1 cellular context compared by ENCODE assay signal in the genomic region with DNA sequence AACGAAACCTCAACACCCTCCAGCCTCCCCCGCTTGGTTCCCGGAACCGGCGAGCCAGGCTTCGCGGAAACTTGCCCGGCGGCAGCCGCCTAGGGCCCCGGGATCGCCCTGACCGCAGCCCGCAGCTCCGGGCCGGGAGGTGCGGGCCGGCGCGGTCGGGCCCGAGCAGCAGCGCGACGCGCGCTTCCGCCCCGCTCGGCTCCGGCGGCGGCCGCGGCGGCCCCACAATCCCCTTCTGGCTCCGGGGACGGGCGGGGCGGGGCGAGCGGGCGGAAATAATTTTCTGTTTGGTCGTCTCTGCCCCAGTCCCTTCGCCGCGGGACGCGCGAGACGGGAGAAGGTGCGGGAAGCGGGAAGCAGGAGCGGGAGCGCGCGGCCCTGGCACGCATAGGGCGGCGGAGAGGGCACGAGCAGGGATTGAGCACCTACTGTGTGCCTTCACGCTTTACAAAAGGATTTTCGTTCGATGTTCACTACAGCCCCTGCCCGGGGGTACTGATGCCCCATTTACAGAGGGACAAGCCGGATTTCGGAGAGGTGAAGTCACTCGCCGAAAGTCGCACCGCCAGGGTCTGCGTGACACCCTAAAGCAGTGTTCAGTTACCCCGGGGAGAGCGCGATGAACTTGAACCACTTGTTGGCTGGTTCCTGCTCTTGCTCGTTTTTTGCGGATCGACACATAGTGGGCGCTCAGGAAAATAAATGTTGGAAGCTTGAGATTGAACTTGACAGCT.
A peak's percentile ranks its signal among the peaks of the same experiment; 100 is the strongest.
TF ChIP-seq lines count a peak whose summit lies in the region.

No MANE protein-coding gene starts in this region.

TF ChIP-seq in HEK293, 187 proteins besides CTCF, POLR2A, EP300 and RAD21 (continued from another document):
- TF ChIP-seq, protein P1, sequence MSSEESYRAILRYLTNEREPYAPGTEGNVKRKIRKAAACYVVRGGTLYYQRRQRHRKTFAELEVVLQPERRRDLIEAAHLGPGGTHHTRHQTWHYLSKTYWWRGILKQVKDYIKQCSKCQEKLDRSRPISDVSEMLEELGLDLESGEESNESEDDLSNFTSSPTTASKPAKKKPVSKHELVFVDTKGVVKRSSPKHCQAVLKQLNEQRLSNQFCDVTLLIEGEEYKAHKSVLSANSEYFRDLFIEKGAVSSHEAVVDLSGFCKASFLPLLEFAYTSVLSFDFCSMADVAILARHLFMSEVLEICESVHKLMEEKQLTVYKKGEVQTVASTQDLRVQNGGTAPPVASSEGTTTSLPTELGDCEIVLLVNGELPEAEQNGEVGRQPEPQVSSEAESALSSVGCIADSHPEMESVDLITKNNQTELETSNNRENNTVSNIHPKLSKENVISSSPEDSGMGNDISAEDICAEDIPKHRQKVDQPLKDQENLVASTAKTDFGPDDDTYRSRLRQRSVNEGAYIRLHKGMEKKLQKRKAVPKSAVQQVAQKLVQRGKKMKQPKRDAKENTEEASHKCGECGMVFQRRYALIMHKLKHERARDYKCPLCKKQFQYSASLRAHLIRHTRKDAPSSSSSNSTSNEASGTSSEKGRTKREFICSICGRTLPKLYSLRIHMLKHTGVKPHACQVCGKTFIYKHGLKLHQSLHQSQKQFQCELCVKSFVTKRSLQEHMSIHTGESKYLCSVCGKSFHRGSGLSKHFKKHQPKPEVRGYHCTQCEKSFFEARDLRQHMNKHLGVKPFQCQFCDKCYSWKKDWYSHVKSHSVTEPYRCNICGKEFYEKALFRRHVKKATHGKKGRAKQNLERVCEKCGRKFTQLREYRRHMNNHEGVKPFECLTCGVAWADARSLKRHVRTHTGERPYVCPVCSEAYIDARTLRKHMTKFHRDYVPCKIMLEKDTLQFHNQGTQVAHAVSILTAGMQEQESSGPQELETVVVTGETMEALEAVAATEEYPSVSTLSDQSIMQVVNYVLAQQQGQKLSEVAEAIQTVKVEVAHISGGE (tag by site-specific recombination; conservative IDR thresholded peaks at IDR 0.05; ENCODE audit: low read depth): peak; percentile 72
- TF ChIP-seq ZNF404 (tag by site-specific recombination; IDR thresholded peaks at IDR 0.05) (no peak), ZNF658 (tag by site-specific recombination; IDR thresholded peaks at IDR 0.05) (no peak), ZXDB (tag by site-specific recombination; IDR thresholded peaks at IDR 0.05) (peak; percentile 78), ZFHX2 (tag by site-specific recombination; conservative IDR thresholded peaks at IDR 0.05) (no peak), ZNF10 (tag by site-specific recombination; IDR thresholded peaks at IDR 0.05) (peak; percentile 81), ZNF391 (tag by site-specific recombination; IDR thresholded peaks at IDR 0.05; ENCODE audit: borderline replicate concordance, low read depth) (peak; percentile 93; the same call in 1 of the 2 replicates), SCRT2 (tag by site-specific recombination; IDR thresholded peaks at IDR 0.05) (peak; percentile 96), ZBTB20 (tag by site-specific recombination; IDR thresholded peaks at IDR 0.05) (peak; percentile 93), ZNF311 (tag by site-specific recombination; IDR thresholded peaks at IDR 0.05; ENCODE audit: borderline replicate concordance) (no peak), ZNF600 (tag by site-specific recombination; IDR thresholded peaks at IDR 0.05) (peak; percentile 72), ZNF792 (tag by site-specific recombination; IDR thresholded peaks at IDR 0.05) (peak; percentile 99), ZNF571 (tag by site-specific recombination; IDR thresholded peaks at IDR 0.05) (no peak), ZNF324 (tag by site-specific recombination; IDR thresholded peaks at IDR 0.05) (peak; percentile 71), ZNF624 (tag by site-specific recombination; IDR thresholded peaks at IDR 0.05) (no peak), REPIN1 (tag by site-specific recombination; IDR thresholded peaks at IDR 0.05; ENCODE audit: low read depth) (no peak), ZNF623 (tag by site-specific recombination; IDR thresholded peaks at IDR 0.05) (peak; percentile 77), SP7 (tag by site-specific recombination; IDR thresholded peaks at IDR 0.05) (peak; percentile 83), ZNF48 (tag by site-specific recombination; IDR thresholded peaks at IDR 0.05) (no peak), ZNF335 (tag by site-specific recombination; conservative IDR thresholded peaks at IDR 0.05) (peak; percentile 63; the same call in 1 of the 2 replicates), ZNF558 (tag by site-specific recombination; IDR thresholded peaks at IDR 0.05) (no peak), ZNF366 (tag by site-specific recombination; conservative IDR thresholded peaks at IDR 0.05) (0 out of 2 replicates have a peak, but pooled peaks have one; percentile 7), ZBTB48 (tag by site-specific recombination; IDR thresholded peaks at IDR 0.05) (peak; percentile 87), ZNF561 (tag by site-specific recombination; IDR thresholded peaks at IDR 0.05; ENCODE audit: borderline replicate concordance) (peak; percentile 43; the same call in 1 of the 2 replicates), ZNF211 (tag by site-specific recombination; IDR thresholded peaks at IDR 0.05; ENCODE audit: low read depth) (no peak), MZF1 (tag by site-specific recombination; IDR thresholded peaks at IDR 0.05; ENCODE audit: borderline replicate concordance) (peak; percentile 90), ZSCAN16 (tag by site-specific recombination; IDR thresholded peaks at IDR 0.05) (peak; percentile 94), ZIC2 (tag by site-specific recombination; IDR thresholded peaks at IDR 0.05) (peak; percentile 39), ZNF629 (tag by site-specific recombination; IDR thresholded peaks at IDR 0.05) (peak; percentile 73), ZNF677 (tag by site-specific recombination; IDR thresholded peaks at IDR 0.05) (no peak)
- TF ChIP-seq, protein P2, sequence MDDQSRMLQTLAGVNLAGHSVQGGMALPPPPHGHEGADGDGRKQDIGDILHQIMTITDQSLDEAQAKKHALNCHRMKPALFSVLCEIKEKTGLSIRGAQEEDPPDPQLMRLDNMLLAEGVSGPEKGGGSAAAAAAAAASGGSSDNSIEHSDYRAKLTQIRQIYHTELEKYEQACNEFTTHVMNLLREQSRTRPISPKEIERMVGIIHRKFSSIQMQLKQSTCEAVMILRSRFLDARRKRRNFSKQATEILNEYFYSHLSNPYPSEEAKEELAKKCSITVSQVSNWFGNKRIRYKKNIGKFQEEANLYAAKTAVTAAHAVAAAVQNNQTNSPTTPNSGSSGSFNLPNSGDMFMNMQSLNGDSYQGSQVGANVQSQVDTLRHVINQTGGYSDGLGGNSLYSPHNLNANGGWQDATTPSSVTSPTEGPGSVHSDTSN (CRISPR knock-in tag; IDR thresholded peaks at IDR 0.05): no peak; the same call in 1 of the 2 replicates
- TF ChIP-seq, protein P3, sequence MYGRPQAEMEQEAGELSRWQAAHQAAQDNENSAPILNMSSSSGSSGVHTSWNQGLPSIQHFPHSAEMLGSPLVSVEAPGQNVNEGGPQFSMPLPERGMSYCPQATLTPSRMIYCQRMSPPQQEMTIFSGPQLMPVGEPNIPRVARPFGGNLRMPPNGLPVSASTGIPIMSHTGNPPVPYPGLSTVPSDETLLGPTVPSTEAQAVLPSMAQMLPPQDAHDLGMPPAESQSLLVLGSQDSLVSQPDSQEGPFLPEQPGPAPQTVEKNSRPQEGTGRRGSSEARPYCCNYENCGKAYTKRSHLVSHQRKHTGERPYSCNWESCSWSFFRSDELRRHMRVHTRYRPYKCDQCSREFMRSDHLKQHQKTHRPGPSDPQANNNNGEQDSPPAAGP (tag by site-specific recombination; IDR thresholded peaks at IDR 0.05): peak; percentile 79
TF ChIP-seq in HEK293: peak in this region for 72.
